8 cellular contexts compared by ENCODE assay signal in the genomic region with DNA sequence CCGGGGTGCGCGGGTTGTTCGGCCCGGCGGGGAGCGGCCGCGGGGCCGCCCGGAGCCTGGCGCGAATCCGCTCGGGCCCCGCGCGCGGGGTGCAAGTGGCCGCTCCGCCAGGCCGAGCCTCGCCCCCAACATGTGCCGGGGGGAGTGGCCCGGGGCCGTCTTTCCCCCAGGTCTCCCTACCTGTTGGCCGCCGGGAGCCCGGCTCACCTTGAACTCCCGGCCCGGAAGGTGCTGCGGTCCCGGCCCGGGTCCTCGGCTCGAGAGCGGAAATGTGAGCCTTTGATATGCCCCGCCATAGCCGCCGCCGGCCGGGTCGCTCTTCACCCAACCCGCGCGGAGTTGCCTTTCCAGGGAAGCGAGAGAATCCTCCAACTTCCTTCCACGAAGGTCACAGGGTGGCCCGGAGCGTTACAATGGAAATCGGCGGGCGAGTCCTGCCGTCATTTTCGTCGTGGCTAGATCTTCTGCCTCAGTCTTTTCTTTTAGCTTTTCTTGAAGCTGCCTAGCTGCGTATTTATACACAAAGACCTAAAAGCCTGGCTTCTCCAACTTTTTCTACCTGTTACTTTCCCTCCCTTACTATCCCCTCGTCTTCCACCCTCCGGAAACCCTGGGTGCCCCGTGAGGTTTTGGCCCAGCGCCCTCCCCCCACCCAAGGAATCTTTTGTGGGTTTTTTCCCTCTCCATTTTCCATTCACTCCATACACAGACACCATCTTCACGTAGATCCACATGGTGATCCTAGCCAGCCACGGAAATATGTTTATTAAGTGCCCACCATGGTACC. TPM values are rescaled to one million over a fixed set of nuclear protein-coding genes. Genes with fewer than 3 reads are reported as not detected.
DNase-seq lines count a peak whose midpoint lies in the region; ATAC-seq, FAIRE-seq and TF ChIP-seq lines count a peak whose summit lies in the region.

No MANE protein-coding gene starts in this region.

- DNase-seq in NCI-H748 (lab: John Stamatoyannopoulos, UW; ENCODE audit: unreplicated experiment) (peak; percentile 61), NCI-H748 treated with DMSO at 0.1 percent for 48 hours (lab: John Stamatoyannopoulos, UW) (no peak), T-helper 22 cell (ENCODE audit: low read depth) (peak; percentile 7), cardiac fibroblast (ENCODE audit: low read depth in 2 of 2) (peak in 1 of 2 donors; percentile 42), HepG2 (ENCODE audit: low spot score) (peak; percentile 25), GDM1 (lab: John Stamatoyannopoulos, UW) (no peak)
- peak; percentile 6 for DNase-seq in stimulated activated CD8-positive, alpha-beta memory T cell treated with anti-CD3 and anti-CD28 coated beads, Interleukin-15, amount 100 ng/mL, for 1 hour (ENCODE audit: low read depth)
- DNase-seq in NK-92 treated with Interleukin-12 subunit alpha and Interleukin-12 subunit beta, amount 100 ng/mL, for 24 hours (lab: John Stamatoyannopoulos, UW): no peak

- no peaks in the 10 kb centered on the region for H3K9me3 ChIP-seq in HepG2 (ENCODE audit: low read length)

- H4K20me1 ChIP-seq in HepG2 (ENCODE audit: insufficient read depth, low read length): no peaks in the 10 kb centered on the region

- H3K27ac ChIP-seq in HepG2 (ENCODE audit: extremely low read length, insufficient read depth, low read length): no peak overlapping the region

- no peak for FAIRE-seq in HepG2 (lab: Jason Lieb, UNC)

- TSS peak; percentile 50 for BruUV-seq in HepG2 (replicated peaks; lab: Mats Ljungman, UMichigan)

- peak overlapping the region; percentile 73 for H3K4me2 ChIP-seq in HepG2 (ENCODE audit: low read depth, low read length)

- H3K9ac ChIP-seq in HepG2 (ENCODE audit: insufficient read depth, low read depth, low read length): peak overlapping the region; percentile 27; the same call in 1 of the 2 replicates

- CTCF ChIA-PET in HepG2 (lab: Yijun Ruan, JAX; ENCODE audit: low intra/inter-chr PET ratio, low total read pairs): no interaction called here

- POLR2A ChIA-PET in HepG2 (lab: Yijun Ruan, JAX): no interaction called here

- 0 out of 2 replicates have a peak, but pooled peaks have one; percentile 6 for TF ChIP-seq RAD21 in HepG2 (CRISPR knock-in tag; IDR thresholded peaks at IDR 0.05)

- no peak for TF ChIP-seq POLR2A in HepG2 (IDR thresholded peaks at IDR 0.05; ENCODE audit: insufficient read depth in 1 of 2, low read depth in 2 of 2, low read length in 2 of 2)

- peak overlapping the region; percentile 69 to 71 for H3K4me3 ChIP-seq in cardiac fibroblast (replicated peaks in 1 of 2; ENCODE audit: low read depth in 2 of 2, low read length in 2 of 2)
- H3K4me3 ChIP-seq in HepG2 (replicated peaks in 1 of 3; ENCODE audit: insufficient read depth in 1 of 3, low read depth in 2 of 3, low read length in 3 of 3): peak overlapping the region; percentile 39 to 70 (median 67); a peak in 5 of 6 replicates

- TF ChIP-seq CTCF in cardiac fibroblast (IDR thresholded peaks at IDR 0.05; ENCODE audit: low read depth, low read length) (no peak), HepG2 (CRISPR knock-in tag; IDR thresholded peaks at IDR 0.05) (no peak)

- ATAC-seq in HepG2: peak; percentile 75

- peaks cover 7% of the 10 kb centered on the region; the same call in 1 of the 2 replicates for H3K4me1 ChIP-seq in HepG2 (ENCODE audit: insufficient read depth, low read length)

- H3K27me3 ChIP-seq in HepG2 (ENCODE audit: control insufficient read depth in 1 of 2, insufficient read depth in 2 of 2, low read length in 2 of 2): peaks cover 3 to 34% of the 10 kb centered on the region in 2 experiments; a peak in 4 of 5 replicates

- no peaks in the 10 kb centered on the region for H3K36me3 ChIP-seq in HepG2 (replicated peaks in 1 of 2; ENCODE audit: control insufficient read depth in 1 of 2, insufficient read depth in 2 of 2, low read length in 2 of 2)

- no peaks in the 10 kb centered on the region for H3K79me2 ChIP-seq in HepG2 (ENCODE audit: insufficient read depth, low read length)

- no peak for TF ChIP-seq EP300 in HepG2 (IDR thresholded peaks at IDR 0.05; ENCODE audit: low read depth in 2 of 2, low read length in 2 of 2)
- TF ChIP-seq EP300 in HepG2 (CRISPR knock-in tag; IDR thresholded peaks at IDR 0.05; ENCODE audit: borderline replicate concordance): no peak

- intact Hi-C loops in HepG2 (cut with micrococcal nuclease; ENCODE audit: unreplicated experiment): no loop called here

- in situ Hi-C loops in HepG2 (cut with HindIII; ENCODE audit: extremely low pct_ligation_motif_present, low pct_unique_long_range_greater_than_20kb): no loop called here

- WGBS in HepG2 (ENCODE audit: low lambda C conversion rate): 5% methylated on average over 34 of the region's 63 CpGs

- no peak overlapping the region for H2AFZ ChIP-seq in HepG2 (ENCODE audit: low read length)

TF ChIP-seq in HepG2, 621 proteins besides CTCF, POLR2A, EP300 and RAD21 (continues in another document):
- no peak for TF ChIP-seq NONO (IDR thresholded peaks at IDR 0.05)
- no peak for TF ChIP-seq NONO (CRISPR knock-in tag; conservative IDR thresholded peaks at IDR 0.05)
- TF ChIP-seq, protein P1, sequence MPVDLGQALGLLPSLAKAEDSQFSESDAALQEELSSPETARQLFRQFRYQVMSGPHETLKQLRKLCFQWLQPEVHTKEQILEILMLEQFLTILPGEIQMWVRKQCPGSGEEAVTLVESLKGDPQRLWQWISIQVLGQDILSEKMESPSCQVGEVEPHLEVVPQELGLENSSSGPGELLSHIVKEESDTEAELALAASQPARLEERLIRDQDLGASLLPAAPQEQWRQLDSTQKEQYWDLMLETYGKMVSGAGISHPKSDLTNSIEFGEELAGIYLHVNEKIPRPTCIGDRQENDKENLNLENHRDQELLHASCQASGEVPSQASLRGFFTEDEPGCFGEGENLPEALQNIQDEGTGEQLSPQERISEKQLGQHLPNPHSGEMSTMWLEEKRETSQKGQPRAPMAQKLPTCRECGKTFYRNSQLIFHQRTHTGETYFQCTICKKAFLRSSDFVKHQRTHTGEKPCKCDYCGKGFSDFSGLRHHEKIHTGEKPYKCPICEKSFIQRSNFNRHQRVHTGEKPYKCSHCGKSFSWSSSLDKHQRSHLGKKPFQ (CRISPR knock-in tag; IDR thresholded peaks at IDR 0.05; ENCODE audit: insufficient replicate concordance): no peak
- TF ChIP-seq ZFP36L2 (CRISPR knock-in tag; IDR thresholded peaks at IDR 0.05): no peak
- TF ChIP-seq TRAFD1 (CRISPR knock-in tag; IDR thresholded peaks at IDR 0.05; ENCODE audit: borderline replicate concordance): no peak
- no peak for TF ChIP-seq FOXO1 (CRISPR knock-in tag; IDR thresholded peaks at IDR 0.05)
- TF ChIP-seq ATM (IDR thresholded peaks at IDR 0.05; ENCODE audit: borderline replicate concordance): no peak
- TF ChIP-seq ZFP62 (CRISPR knock-in tag; IDR thresholded peaks at IDR 0.05): no peak
- TF ChIP-seq SALL1 (CRISPR knock-in tag; IDR thresholded peaks at IDR 0.05): 0 out of 2 replicates have a peak, but pooled peaks have one; percentile 32
- no peak for TF ChIP-seq HDAC2 (CRISPR knock-in tag; IDR thresholded peaks at IDR 0.05)
- no peak for TF ChIP-seq ZNF264 (CRISPR knock-in tag; IDR thresholded peaks at IDR 0.05)

RNA-seq across cellular contexts. Expression of gene PTGFRN, which starts 0.9 kb away (rescaled TPM):
- 5.2 and 11.3 TPM in 2 replicates for total RNA-seq in HepG2 (2016; rRNA removed; fragmentation: Illumina TruSeq; extraction: Trizol)
- 0.30 and 0.44 TPM in 2 replicates for total RNA-seq in HepG2 (2016; cell fraction: cytosol; rRNA removed; fragmentation: Illumina TruSeq; extraction: Trizol; ENCODE audit: low read depth)
- 4.6 and 10.3 TPM in 2 replicates for total RNA-seq in HepG2 (2016; cell fraction: insoluble cytoplasmic fraction; rRNA removed; fragmentation: Illumina TruSeq; extraction: Trizol)
- 2.2 and 2.3 TPM in 2 replicates for total RNA-seq in HepG2 (2016; cell fraction: membrane; rRNA removed; fragmentation: Illumina TruSeq; extraction: Trizol)
- 10.6 and 12.9 TPM in 2 replicates for total RNA-seq in HepG2 (2016; cell fraction: nucleus; rRNA removed; fragmentation: Illumina TruSeq; extraction: Trizol)
- 3.3 and 3.5 TPM in 2 replicates for polyA plus RNA-seq in HepG2 (2011; rRNA removed)
- polyA plus RNA-seq in HepG2 (2011; cell fraction: cytosol; rRNA removed): 2.2 and 2.7 TPM in 2 replicates
- 1.7 and 1.8 TPM in 2 replicates for polyA plus RNA-seq in HepG2 (2011; cell fraction: nucleus; rRNA removed)
- polyA plus RNA-seq in HepG2 (2012): 2.2 and 3.3 TPM in 2 replicates
- polyA plus RNA-seq in HepG2 (2016; cell fraction: cytosol; fragmentation: Illumina TruSeq; extraction: Trizol; ENCODE audit: low read depth): 0.94 and 1.1 TPM in 2 replicates
- polyA plus RNA-seq in HepG2 (2016; cell fraction: insoluble cytoplasmic fraction; fragmentation: Illumina TruSeq; extraction: Trizol; ENCODE audit: low read depth): 4.4 and 4.6 TPM in 2 replicates
- polyA plus RNA-seq in HepG2 (2016; cell fraction: membrane; fragmentation: Illumina TruSeq; extraction: Trizol; ENCODE audit: low read depth): 1.9 and 2.4 TPM in 2 replicates
- polyA plus RNA-seq in HepG2 (2016; cell fraction: nucleus; fragmentation: Illumina TruSeq; extraction: Trizol; ENCODE audit: insufficient read depth, low read depth): 15.1 and 17.0 TPM in 2 replicates
- 7.4 and 47.2 TPM in 2 replicates for polyA minus RNA-seq in HepG2 (2011; rRNA and poly(A)+ RNA removed; ENCODE audit: low replicate concordance)
- 2.9 and 5.4 TPM in 2 replicates for polyA minus RNA-seq in HepG2 (2011; cell fraction: cytosol; rRNA and poly(A)+ RNA removed)
- polyA minus RNA-seq in HepG2 (2011; cell fraction: nucleus; rRNA and poly(A)+ RNA removed): 3.1 and 3.5 TPM in 2 replicates

Comparison
In these comparisons a context has a peak if more than half of its experiments do, and no peak if none do; other contexts are left out.
1. DNase-seq: peak in NCI-H748 (single experiment), T-helper 22 cell (single experiment), HepG2 (single experiment) and stimulated activated CD8-positive, alpha-beta memory T cell treated with anti-CD3 and anti-CD28 coated beads, Interleukin-15, amount 100 ng/mL, for 1 hour (single experiment); none in NCI-H748 treated with DMSO at 0.1 percent for 48 hours (single experiment), GDM1 (single experiment) and NK-92 treated with Interleukin-12 subunit alpha and Interleukin-12 subunit beta, amount 100 ng/mL, for 24 hours (single experiment).